ENCODE assay signal across 8 cellular contexts in the genomic region with DNA sequence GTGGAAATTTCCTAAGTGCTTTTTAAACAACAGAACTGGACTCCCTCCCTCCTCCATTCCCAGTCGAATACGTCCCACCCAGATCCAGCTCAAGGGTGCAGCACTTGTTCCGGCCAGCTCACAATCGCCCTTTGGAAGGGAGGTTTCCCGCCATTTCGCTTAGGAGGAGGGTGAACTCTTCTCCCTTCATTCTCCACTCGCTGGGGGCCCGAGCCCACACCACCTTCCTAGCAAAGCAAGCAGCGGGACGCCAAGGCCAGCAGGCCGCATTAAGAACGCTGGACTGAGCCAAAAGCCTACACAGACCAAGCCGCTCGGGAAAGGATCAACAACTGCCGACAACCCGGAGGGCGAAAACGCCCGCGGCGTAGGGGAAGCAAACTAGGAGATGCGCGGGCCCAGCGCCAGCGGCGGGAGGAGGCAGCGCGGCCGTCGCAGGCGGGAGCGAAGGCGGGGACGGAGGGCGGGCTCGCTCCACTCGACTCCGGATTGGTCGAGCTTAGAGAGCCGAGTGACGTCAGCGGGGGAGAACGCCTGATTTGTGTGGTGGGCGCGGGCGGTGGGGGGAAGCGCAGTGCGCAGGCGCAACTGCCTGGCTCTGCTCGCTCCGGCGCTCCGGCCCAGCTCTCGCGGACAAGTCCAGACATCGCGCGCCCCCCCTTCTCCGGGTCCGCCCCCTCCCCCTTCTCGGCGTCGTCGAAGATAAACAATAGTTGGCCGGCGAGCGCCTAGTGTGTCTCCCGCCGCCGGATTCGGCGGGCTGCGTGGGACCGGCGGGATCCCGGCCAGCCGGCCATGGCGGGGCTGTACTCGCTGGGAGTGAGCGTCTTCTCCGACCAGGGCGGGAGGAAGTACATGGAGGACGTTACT. TPM values are rescaled to one million over a fixed set of nuclear protein-coding genes. Genes with fewer than 3 reads are reported as not detected.
DNase-seq lines count a peak whose midpoint lies in the region; ATAC-seq and TF ChIP-seq lines count a peak whose summit lies in the region.

A gene (plus strand): TSS at position 574 of the 870 bp plus-strand sequence. CDS start 222 bp downstream, at position 796.

- peak; percentile 92 for ATAC-seq in HG02763 (IDR thresholded peaks at IDR 0.05; ENCODE audit: unreplicated experiment)
- peak; percentile 92 for ATAC-seq in activated naive CD8-positive, alpha-beta T cell treated with anti-CD3 and anti-CD28 coated beads, Interleukin-2, amount 10 ng/mL, durations not matched to agents 7 days and 5 days (ENCODE audit: low read depth)
- peak; percentile 95 for ATAC-seq in thoracic aorta (ENCODE audit: insufficient number of reproducible peaks, low FRiP score, low read depth)

- H3K36me3 Mint-ChIP-seq in activated naive CD8-positive, alpha-beta T cell treated with anti-CD3 and anti-CD28 coated beads, Interleukin-2, amount 10 ng/mL, durations not matched to agents 7 days and 5 days, result peaks cover 7% of the 10 kb centered on the region
- H3K36me3 Mint-ChIP-seq in osteocyte (ENCODE audit: unreplicated experiment), result no peaks in the 10 kb centered on the region

- peak within 1 kb of the TSS; percentile 94 for H2AFZ ChIP-seq in SU-DHL-6 (ENCODE audit: low read depth, low read length, severe bottlenecking)

- H3K4me2 ChIP-seq in SU-DHL-6 (ENCODE audit: low read depth, low read length, poor library complexity, severe bottlenecking), result peak within 1 kb of the TSS; percentile 75

- H3K9me3 ChIP-seq in SU-DHL-6 (ENCODE audit: insufficient read depth, low read length) (no peaks in the 10 kb centered on the region), thoracic aorta (no peaks in the 10 kb centered on the region)

- 0 out of 2 replicates have a peak, but pooled peaks cover 6% of the 10 kb centered on the region for H3F3A ChIP-seq in SU-DHL-6 (ENCODE audit: insufficient read depth)

- H3K4me3 Mint-ChIP-seq in activated naive CD8-positive, alpha-beta T cell treated with anti-CD3 and anti-CD28 coated beads, Interleukin-2, amount 10 ng/mL, durations not matched to agents 7 days and 5 days, result peak within 1 kb of the TSS; percentile 96
- H3K4me3 Mint-ChIP-seq in osteocyte (ENCODE audit: unreplicated experiment), result peak within 1 kb of the TSS; percentile 97

- no peak for TF ChIP-seq CTCF in GM12875 (IDR thresholded peaks at IDR 0.05; ENCODE audit: borderline replicate concordance, insufficient read depth, low read depth, low read length)
- no peak for TF ChIP-seq CTCF in SU-DHL-6 (IDR thresholded peaks at IDR 0.05; ENCODE audit: insufficient read depth, low read length, poor library complexity, severe bottlenecking)
- no peak for TF ChIP-seq CTCF in osteocyte (IDR thresholded peaks at IDR 0.05)
- TF ChIP-seq CTCF in thoracic aorta (IDR thresholded peaks at IDR 0.05), result no peak

- peaks cover 33% of the 10 kb centered on the region for H3K4me1 Mint-ChIP-seq in activated naive CD8-positive, alpha-beta T cell treated with anti-CD3 and anti-CD28 coated beads, Interleukin-2, amount 10 ng/mL, durations not matched to agents 7 days and 5 days
- peaks cover 33% of the 10 kb centered on the region for H3K4me1 Mint-ChIP-seq in osteocyte (ENCODE audit: unreplicated experiment)

- no peaks in the 10 kb centered on the region for H3K36me3 ChIP-seq in SU-DHL-6 (ENCODE audit: low read length)
- H3K36me3 ChIP-seq in thoracic aorta, result no peaks in the 10 kb centered on the region

- intact Hi-C loops in head of caudate nucleus (cut with DNase I), result loop anchor here (10.0 kb wide), 1 partner anchor 75 kb away; a partner anchor contains a TSS

- no peaks in the 10 kb centered on the region for H3K9me2 ChIP-seq in SU-DHL-6 (replicated peaks; ENCODE audit: insufficient read depth, low read length)

- peak within 1 kb of the TSS; percentile 93 for H3K9ac ChIP-seq in SU-DHL-6 (ENCODE audit: low read length)

- H3K79me2 ChIP-seq in SU-DHL-6 (ENCODE audit: insufficient read depth, low read length), result peaks cover 48% of the 10 kb centered on the region

- peaks cover 3% of the 10 kb centered on the region; the same call in 1 of the 2 replicates for H4K20me1 ChIP-seq in SU-DHL-6 (ENCODE audit: low read depth, low read length)

- no peaks in the 10 kb centered on the region for H3K27me3 Mint-ChIP-seq in activated naive CD8-positive, alpha-beta T cell treated with anti-CD3 and anti-CD28 coated beads, Interleukin-2, amount 10 ng/mL, durations not matched to agents 7 days and 5 days
- H3K27me3 Mint-ChIP-seq in osteocyte (ENCODE audit: unreplicated experiment), result no peaks in the 10 kb centered on the region

- peaks cover 16 to 23% of the 10 kb centered on the region in 2 donors for H3K4me1 ChIP-seq in thoracic aorta (ENCODE audit: control insufficient read depth in 1 of 2, low read depth in 2 of 2)

- POLR2A ChIA-PET in activated naive CD8-positive, alpha-beta T cell treated with anti-CD3 and anti-CD28 coated beads, Interleukin-2, amount 10 ng/mL, durations not matched to agents 7 days and 5 days (lab: Charles Lee), result interaction anchor here (0.7 to 2.7 kb wide), 11 partner anchors 9 to 1000 kb away, joined by 3 to 21 read pairs (median 3); a partner anchor contains a TSS

- H3K4me3 ChIP-seq in GM12875 (ENCODE audit: low read depth, low read length) (peak within 1 kb of the TSS; percentile 72), SU-DHL-6 (ENCODE audit: insufficient read depth, low read length, poor library complexity, severe bottlenecking) (peak within 1 kb of the TSS; percentile 99), thoracic aorta (peak within 1 kb of the TSS; percentile 98)

- no peaks in the 10 kb centered on the region for H3K9me3 Mint-ChIP-seq in activated naive CD8-positive, alpha-beta T cell treated with anti-CD3 and anti-CD28 coated beads, Interleukin-2, amount 10 ng/mL, durations not matched to agents 7 days and 5 days
- H3K9me3 Mint-ChIP-seq in osteocyte (ENCODE audit: unreplicated experiment), result no peaks in the 10 kb centered on the region

- H3K27ac ChIP-seq in SU-DHL-6 (ENCODE audit: low read depth, low read length), result peak within 1 kb of the TSS; percentile 80
- H3K27ac ChIP-seq in thoracic aorta, result peak within 1 kb of the TSS; percentile 95 to 99

- peak within 1 kb of the TSS; percentile 96 for H3K27ac Mint-ChIP-seq in activated naive CD8-positive, alpha-beta T cell treated with anti-CD3 and anti-CD28 coated beads, Interleukin-2, amount 10 ng/mL, durations not matched to agents 7 days and 5 days
- H3K27ac Mint-ChIP-seq in osteocyte (ENCODE audit: unreplicated experiment), result peak within 1 kb of the TSS; percentile 97

- no peaks in the 10 kb centered on the region for H3K27me3 ChIP-seq in SU-DHL-6 (ENCODE audit: low read length)
- H3K27me3 ChIP-seq in thoracic aorta (replicated peaks; ENCODE audit: insufficient read depth), result no peaks in the 10 kb centered on the region

- peak; percentile 98 to 100 (median 99) for DNase-seq in NCI-H1417 (lab: John Stamatoyannopoulos, UW)
- peak; percentile 97 for DNase-seq in activated naive CD8-positive, alpha-beta T cell treated with anti-CD3 and anti-CD28 coated beads, Interleukin-2, amount 10 ng/mL, durations not matched to agents 7 days and 5 days
- DNase-seq in head of caudate nucleus, result peak; percentile 97 to 100 (median 99)
- DNase-seq in osteocyte (ENCODE audit: extremely low spot score, unreplicated experiment), result peak; percentile 100
- peak; percentile 98 for DNase-seq in thoracic aorta (ENCODE audit: low spot score)

RNA-seq across cellular contexts. Expression of the gene that starts here (rescaled TPM):
- total RNA-seq in activated naive CD8-positive, alpha-beta T cell treated with anti-CD3 and anti-CD28 coated beads, Interleukin-2, amount 10 ng/mL, durations not matched to agents 7 days and 5 days, result 10 to 100 TPM; 17.1 to 17.5 TPM
- 21.1 and 22.1 TPM in 2 replicates for total RNA-seq in osteocyte
- 10 to 100 TPM; 13.7 to 17.8 TPM for total RNA-seq in thoracic aorta

Comparison
In these comparisons a context has a peak if more than half of its experiments do, and no peak if none do; other contexts are left out.
1. Peak in every context shown above with its lines: DNase-seq, ATAC-seq, H3K4me3 ChIP-seq and H3K27ac ChIP-seq.